Comparison of ENCODE assay signal across 8 cellular contexts in the genomic region with DNA sequence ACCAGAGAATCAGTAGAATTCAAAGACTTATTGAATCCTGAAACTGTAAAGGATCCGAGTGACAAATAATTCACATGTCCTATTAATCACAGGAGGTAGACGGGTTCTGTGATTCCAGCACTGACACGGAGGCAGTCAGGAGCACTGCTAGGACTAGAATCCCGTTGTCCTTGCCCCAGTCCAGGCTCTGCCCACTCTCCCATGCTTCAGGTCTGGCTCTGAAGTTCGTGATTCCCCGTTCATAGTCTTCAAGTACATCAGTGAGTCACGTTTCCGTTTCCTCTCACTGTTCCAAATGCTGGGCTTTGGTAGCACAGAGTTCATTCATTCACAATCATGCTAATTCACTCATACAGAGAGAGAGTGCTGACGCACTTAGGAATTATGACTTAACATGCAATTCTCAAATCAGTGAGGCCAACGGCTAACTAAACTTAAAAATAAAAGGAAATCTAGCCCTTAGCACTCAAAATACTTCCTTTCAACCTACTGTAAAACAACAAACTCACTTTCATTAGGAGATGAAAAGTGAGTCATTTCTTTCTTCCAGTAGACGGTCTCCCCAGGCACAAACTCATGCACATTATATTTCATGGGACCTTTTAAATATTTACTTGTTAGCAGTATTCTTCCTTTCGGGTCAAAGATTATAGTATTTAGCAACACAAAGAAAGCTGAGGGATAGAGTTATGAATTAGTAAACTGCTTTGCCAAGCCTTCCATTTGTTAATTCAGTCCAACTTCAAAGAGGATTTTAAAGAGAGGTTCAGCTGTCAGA.
DNase-seq lines count a peak whose midpoint lies in the region; ATAC-seq and TF ChIP-seq lines count a peak whose summit lies in the region.

No MANE protein-coding gene starts in this region.

- in situ Hi-C loops in astrocyte of the spinal cord (cut with HindIII; ENCODE audit: low sequenced_read_pairs) = no loop called here

- no peaks in the 10 kb centered on the region for H3K36me3 ChIP-seq in kidney epithelial cell (ENCODE audit: control insufficient read depth, insufficient read depth, low read length)

- DNase-seq in AG08396 (ENCODE audit: low spot score) = peak; percentile 79
- peak; percentile 98 for DNase-seq in astrocyte of the spinal cord (ENCODE audit: low read depth, low spot score)
- DNase-seq in kidney epithelial cell (ENCODE audit: low read depth) = peak; percentile 75
- peak; percentile 32 to 42 for DNase-seq in stimulated activated CD4-positive, alpha-beta T cell treated with anti-CD3 and anti-CD28 coated beads, Interleukin-2, amount 100 ng/mL, for 24 hours
- no peak for DNase-seq in SK-N-DZ (ENCODE audit: low spot score)

- TF ChIP-seq POLR2A in GM19099 (IDR thresholded peaks at IDR 0.05; ENCODE audit: extremely low read depth, insufficient read length, low read depth) (peak; percentile 37), Raji (IDR thresholded peaks at IDR 0.05; ENCODE audit: insufficient read depth, low read depth, low read length) (0 out of 2 replicates have a peak, but pooled peaks have one; percentile 26)

- TF ChIP-seq CTCF in astrocyte of the spinal cord (IDR thresholded peaks at IDR 0.05; ENCODE audit: low read depth, low read length) (no peak), kidney epithelial cell (IDR thresholded peaks at IDR 0.05; ENCODE audit: insufficient read depth, low read length, poor library complexity, severe bottlenecking) (no peak)

- peak overlapping the region; percentile 8 for H3K4me3 ChIP-seq in astrocyte of the spinal cord (ENCODE audit: low read depth, low read length)
- H3K4me3 ChIP-seq in kidney epithelial cell (ENCODE audit: low read depth, low read length) = no peak overlapping the region

- H3K27me3 ChIP-seq in kidney epithelial cell (ENCODE audit: control insufficient read depth, insufficient read depth, low read length) = no peaks in the 10 kb centered on the region

- ATAC-seq in HG03108 (IDR thresholded peaks at IDR 0.05; ENCODE audit: unreplicated experiment) = peak; percentile 68
